ENCODE assay signal across 8 cellular contexts in genomic region chr1:6624712-6625578, GRCh38. TPM values are rescaled to one million over a fixed set of nuclear protein-coding genes. Genes with fewer than 3 reads are reported as not detected.
DNase-seq lines count a peak whose midpoint lies in the region; ATAC-seq and TF ChIP-seq lines count a peak whose summit lies in the region.

THAP3 (plus strand) TSS chr1:6624868; CDS start chr1:6625219, 351 bp downstream.

- H3K27ac Mint-ChIP-seq in CD4-positive, CD25-positive, alpha-beta regulatory T cell, result peak within 1 kb of the TSS; percentile 75 to 88 (median 85)
- peak within 1 kb of the TSS; percentile 84 for H3K27ac Mint-ChIP-seq in activated CD8-positive, alpha-beta memory T cell treated with anti-CD3 and anti-CD28 coated beads, Interleukin-2, amount 10 ng/mL, durations not matched to agents 7 days and 5 days
- peak within 1 kb of the TSS; percentile 94 for H3K27ac Mint-ChIP-seq in endodermal cell

- no peaks in the 10 kb centered on the region for H3K27me3 ChIP-seq in CD4-positive, CD25-positive, alpha-beta regulatory T cell (ENCODE audit: control insufficient read depth, insufficient read depth, low read length)
- no peaks in the 10 kb centered on the region for H3K27me3 ChIP-seq in endodermal cell (ENCODE audit: control insufficient read depth, insufficient read depth, low read length, poor library complexity, severe bottlenecking)

- no peaks in the 10 kb centered on the region for H3K9me3 ChIP-seq in CD4-positive, CD25-positive, alpha-beta regulatory T cell (ENCODE audit: control insufficient read depth in 2 of 2, low read length in 2 of 2)
- H3K9me3 ChIP-seq in endodermal cell (ENCODE audit: control insufficient read depth, low read length) (no peaks in the 10 kb centered on the region), mesodermal cell (ENCODE audit: control insufficient read depth, low read length) (no peaks in the 10 kb centered on the region)

- H3K9ac ChIP-seq in endodermal cell (ENCODE audit: extremely low read depth, low read length, poor library complexity, severe bottlenecking), result peak within 1 kb of the TSS; percentile 62

- WGBS in endodermal cell (ENCODE audit: insufficient coverage in 1 of 2, insufficient read length in 1 of 2), 2 experiments, result 4 to 20% methylated on average over 16 to 73 of the region's 73 CpGs
- 2 to 4% methylated on average over 46 to 63 of the region's 73 CpGs for WGBS in mesodermal cell (ENCODE audit: insufficient coverage in 2 of 2), 2 experiments

- peaks cover 4% of the 10 kb centered on the region for H3K27me3 Mint-ChIP-seq in CD4-positive, CD25-positive, alpha-beta regulatory T cell
- H3K27me3 Mint-ChIP-seq in activated CD8-positive, alpha-beta memory T cell treated with anti-CD3 and anti-CD28 coated beads, Interleukin-2, amount 10 ng/mL, durations not matched to agents 7 days and 5 days, result no peaks in the 10 kb centered on the region
- no peaks in the 10 kb centered on the region for H3K27me3 Mint-ChIP-seq in endodermal cell (ENCODE audit: insufficient read depth)

- peaks cover 27% of the 10 kb centered on the region for H3K36me3 ChIP-seq in CD4-positive, CD25-positive, alpha-beta regulatory T cell (ENCODE audit: control insufficient read depth, insufficient read depth, low read length)
- H3K36me3 ChIP-seq in endodermal cell (ENCODE audit: control insufficient read depth, insufficient read depth, low read length), result peaks cover 71% of the 10 kb centered on the region
- peaks cover 80% of the 10 kb centered on the region for H3K36me3 ChIP-seq in mesodermal cell (ENCODE audit: control insufficient read depth, insufficient read depth, low read length)

- no peaks in the 10 kb centered on the region for H3K9me3 Mint-ChIP-seq in CD4-positive, CD25-positive, alpha-beta regulatory T cell
- H3K9me3 Mint-ChIP-seq in activated CD8-positive, alpha-beta memory T cell treated with anti-CD3 and anti-CD28 coated beads, Interleukin-2, amount 10 ng/mL, durations not matched to agents 7 days and 5 days (ENCODE audit: low read depth), result no peaks in the 10 kb centered on the region
- H3K9me3 Mint-ChIP-seq in endodermal cell, result peaks cover 4% of the 10 kb centered on the region

- peaks cover 6 to 37% (median 21%) of the 10 kb centered on the region in 4 donors for H3K4me1 Mint-ChIP-seq in CD4-positive, CD25-positive, alpha-beta regulatory T cell
- H3K4me1 Mint-ChIP-seq in activated CD8-positive, alpha-beta memory T cell treated with anti-CD3 and anti-CD28 coated beads, Interleukin-2, amount 10 ng/mL, durations not matched to agents 7 days and 5 days, result peaks cover 30% of the 10 kb centered on the region
- no peaks in the 10 kb centered on the region for H3K4me1 Mint-ChIP-seq in endodermal cell

- peak; percentile 59 for TF ChIP-seq CTCF in endodermal cell (conservative IDR thresholded peaks at IDR 0.05)

- peaks cover 15% of the 10 kb centered on the region for H3K36me3 Mint-ChIP-seq in CD4-positive, CD25-positive, alpha-beta regulatory T cell
- H3K36me3 Mint-ChIP-seq in activated CD8-positive, alpha-beta memory T cell treated with anti-CD3 and anti-CD28 coated beads, Interleukin-2, amount 10 ng/mL, durations not matched to agents 7 days and 5 days, result peaks cover 24% of the 10 kb centered on the region
- peaks cover 66% of the 10 kb centered on the region for H3K36me3 Mint-ChIP-seq in endodermal cell (ENCODE audit: low read depth)

- H3K4me3 Mint-ChIP-seq in CD4-positive, CD25-positive, alpha-beta regulatory T cell, result peak within 1 kb of the TSS; percentile 88 to 94 (median 94)
- peak within 1 kb of the TSS; percentile 92 for H3K4me3 Mint-ChIP-seq in activated CD8-positive, alpha-beta memory T cell treated with anti-CD3 and anti-CD28 coated beads, Interleukin-2, amount 10 ng/mL, durations not matched to agents 7 days and 5 days
- H3K4me3 Mint-ChIP-seq in endodermal cell, result peak within 1 kb of the TSS; percentile 76

- peak; percentile 86 to 91 (median 86) for DNase-seq in CD4-positive, CD25-positive, alpha-beta regulatory T cell
- DNase-seq in NK-92 treated with Interleukin-12 subunit alpha and Interleukin-12 subunit beta, amount 100 ng/mL, for 24 hours (lab: John Stamatoyannopoulos, UW), result peak; percentile 65
- DNase-seq in activated CD8-positive, alpha-beta memory T cell treated with anti-CD3 and anti-CD28 coated beads, Interleukin-2, amount 10 ng/mL, durations not matched to agents 7 days and 5 days, result peak; percentile 92
- DNase-seq in endodermal cell, result peak; percentile 97
- peak; percentile 75 to 76 for DNase-seq in stimulated activated CD8-positive, alpha-beta memory T cell treated with anti-CD3 and anti-CD28 coated beads, Interleukin-15, amount 100 ng/mL, for 4 hours (ENCODE audit: low read depth in 2 of 2)

- H3K4me3 ChIP-seq in CD4-positive, CD25-positive, alpha-beta regulatory T cell (ENCODE audit: low read depth, low read length), result peak within 1 kb of the TSS; percentile 87
- H3K4me3 ChIP-seq in endodermal cell (ENCODE audit: low read length) (peak within 1 kb of the TSS; percentile 89), mesodermal cell (ENCODE audit: extremely low read depth, insufficient read depth, low read length, poor library complexity, severe bottlenecking) (peak within 1 kb of the TSS; percentile 68)

- peak within 1 kb of the TSS; percentile 69 for H3K27ac ChIP-seq in CD4-positive, CD25-positive, alpha-beta regulatory T cell (ENCODE audit: insufficient read depth, low read length, poor library complexity, severe bottlenecking)
- H3K27ac ChIP-seq in endodermal cell (ENCODE audit: low read depth, low read length) (peak within 1 kb of the TSS; percentile 45), mesodermal cell (ENCODE audit: low read depth, low read length, severe bottlenecking) (peak within 1 kb of the TSS; percentile 79)

- peak; percentile 96 to 97 for ATAC-seq in CD4-positive, CD25-positive, alpha-beta regulatory T cell (ENCODE audit: low read depth in 2 of 2)
- ATAC-seq in GM19324 (IDR thresholded peaks at IDR 0.05; ENCODE audit: low FRiP score, unreplicated experiment) (peak; percentile 78), HG03469 (IDR thresholded peaks at IDR 0.05; ENCODE audit: unreplicated experiment) (peak; percentile 44)
- peak; percentile 97 for ATAC-seq in activated CD8-positive, alpha-beta memory T cell treated with anti-CD3 and anti-CD28 coated beads, Interleukin-2, amount 10 ng/mL, durations not matched to agents 7 days and 5 days

- peaks cover 19% of the 10 kb centered on the region for H3K4me1 ChIP-seq in CD4-positive, CD25-positive, alpha-beta regulatory T cell (ENCODE audit: control insufficient read depth, insufficient read depth, low read length, poor library complexity, severe bottlenecking)
- H3K4me1 ChIP-seq in endodermal cell (ENCODE audit: control insufficient read depth, insufficient read depth, low read length) (no peaks in the 10 kb centered on the region), mesodermal cell (ENCODE audit: control insufficient read depth, insufficient read depth, low read length, poor library complexity, severe bottlenecking) (peaks cover 23% of the 10 kb centered on the region)

- CTCF ChIA-PET in activated CD8-positive, alpha-beta memory T cell treated with anti-CD3 and anti-CD28 coated beads, Interleukin-2, amount 10 ng/mL, durations not matched to agents 7 days and 5 days (lab: Charles Lee), result interaction anchor here (0.7 to 0.8 kb wide), 2 partner anchors 70 to 92 kb away, joined by 3 read pairs; partner anchors contain the start of genes NOL9 and TAS1R1

RNA-seq across cellular contexts. Expression of gene THAP3, which starts in this region (rescaled TPM):
- 14.3 TPM for total RNA-seq in CD4-positive, CD25-positive, alpha-beta regulatory T cell
- 10 to 100 TPM; 23.4 to 32.9 (median 26.1) TPM for polyA plus RNA-seq in CD4-positive, CD25-positive, alpha-beta regulatory T cell
- total RNA-seq in activated CD8-positive, alpha-beta memory T cell treated with anti-CD3 and anti-CD28 coated beads, Interleukin-2, amount 10 ng/mL, durations not matched to agents 7 days and 5 days, result 10 to 100 TPM; 24.3 to 24.4 TPM
- 10 to 100 TPM; 13.0 to 22.4 TPM for total RNA-seq in endodermal cell
- 26.7 TPM for polyA plus RNA-seq in endodermal cell (2013, experiment 1 of 2)
- 23.5 TPM for polyA plus RNA-seq in endodermal cell (2013, experiment 2 of 2)
- polyA plus RNA-seq in mesodermal cell (2013, experiment 1 of 2), result 24.1 TPM
- polyA plus RNA-seq in mesodermal cell (2013, experiment 2 of 2), result 21.9 TPM

Comparison
In these comparisons a context has a peak if more than half of its experiments do, and no peak if none do; other contexts are left out.
1. Peak in every context shown above with its lines: DNase-seq, ATAC-seq, H3K4me3 ChIP-seq and H3K27ac ChIP-seq.
2. ATAC-seq: peak in every context shown above with its lines; median percentile 97 in activated CD8-positive, alpha-beta memory T cell treated with anti-CD3 and anti-CD28 coated beads, Interleukin-2, amount 10 ng/mL, durations not matched to agents 7 days and 5 days; 96 in CD4-positive, CD25-positive, alpha-beta regulatory T cell; 78 in GM19324; 44 in HG03469.